In genomic region chr18:63218472-63218871, GRCh38 we compare ENCODE assay signal across 18 cellular contexts.
DNase-seq lines count a peak whose midpoint lies in the region; ATAC-seq, FAIRE-seq and TF ChIP-seq lines count a peak whose summit lies in the region.
"Had no signal": no experiment of that assay in that cellular context is flagged by ENCODE, and none has a peak within 500 bp of the region (broad histone marks: within the 10 kb centered on the region; RNA-seq: fewer than 3 reads in every experiment).

No MANE protein-coding gene starts in this region.

- H3K27me3 Mint-ChIP-seq in T-helper 2 cell treated with Interferon-gamma antibody and Interleukin-4, amounts not matched to agents 5 μg/mL and 100 μg/mL, for 36 hours (ENCODE audit: low read depth) = no peaks in the 10 kb centered on the region
- H3K27me3 Mint-ChIP-seq in activated naive CD8-positive, alpha-beta T cell treated with anti-CD3 and anti-CD28 coated beads, Interleukin-2, amount 10 ng/mL, durations not matched to agents 7 days and 5 days = no peaks in the 10 kb centered on the region

- no peak for ATAC-seq in activated naive CD8-positive, alpha-beta T cell treated with anti-CD3 and anti-CD28 coated beads, Interleukin-2, amount 10 ng/mL, durations not matched to agents 7 days and 5 days (ENCODE audit: low read depth)
- ATAC-seq in omental fat pad (ENCODE audit: low FRiP score) = peak; percentile 51
- ATAC-seq in GM19328 (IDR thresholded peaks at IDR 0.05; ENCODE audit: unreplicated experiment) = no peak
- ATAC-seq: GM23338 had no signal

- DNase-seq in T-helper 2 cell treated with Interferon-gamma antibody and Interleukin-4, amounts not matched to agents 5 μg/mL and 100 μg/mL, for 36 hours (ENCODE audit: low spot score) = no peak
- DNase-seq in T-helper 2 cell (no peak), GM18507 (ENCODE audit: extremely low spot score, insufficient read length, low read depth) (no peak), omental fat pad (ENCODE audit: low spot score) (no peak), EL (no peak), ecto neural progenitor cell (ENCODE audit: low spot score) (no peak)
- DNase-seq in activated naive CD8-positive, alpha-beta T cell treated with anti-CD3 and anti-CD28 coated beads, Interleukin-2, amount 10 ng/mL, durations not matched to agents 7 days and 5 days = no peak
- DNase-seq: activated CD8-positive, alpha-beta memory T cell treated with anti-CD3 and anti-CD28 coated beads, Interleukin-2, amount 50 U/mL, for 48 hours; esophagus squamous epithelium; heart right ventricle; NK-92 treated with Interleukin-12 subunit alpha and Interleukin-12 subunit beta, amount 100 ng/mL, for 24 hours; psoas muscle; SHP77 treated with DMSO at 0.1 percent for 48 hours; transverse colon had no signal

- H3K4me3 Mint-ChIP-seq in T-helper 2 cell treated with Interferon-gamma antibody and Interleukin-4, amounts not matched to agents 5 μg/mL and 100 μg/mL, for 36 hours = peak overlapping the region; percentile 83
- peak overlapping the region; percentile 77 for H3K4me3 Mint-ChIP-seq in activated naive CD8-positive, alpha-beta T cell treated with anti-CD3 and anti-CD28 coated beads, Interleukin-2, amount 10 ng/mL, durations not matched to agents 7 days and 5 days
- H3K4me3 Mint-ChIP-seq: GM23338 had no signal

- H3K9me3 Mint-ChIP-seq in T-helper 2 cell treated with Interferon-gamma antibody and Interleukin-4, amounts not matched to agents 5 μg/mL and 100 μg/mL, for 36 hours = peaks cover 16% of the 10 kb centered on the region
- H3K9me3 Mint-ChIP-seq in activated naive CD8-positive, alpha-beta T cell treated with anti-CD3 and anti-CD28 coated beads, Interleukin-2, amount 10 ng/mL, durations not matched to agents 7 days and 5 days = peaks cover 5% of the 10 kb centered on the region

- POLR2A ChIA-PET in activated naive CD8-positive, alpha-beta T cell treated with anti-CD3 and anti-CD28 coated beads, Interleukin-2, amount 10 ng/mL, durations not matched to agents 7 days and 5 days (lab: Charles Lee) = interaction anchor here (0.8 kb wide), 1 partner anchor 14 kb away, joined by 4 read pairs; no protein-coding TSS in a partner anchor

- TF ChIP-seq CTCF in omental fat pad (IDR thresholded peaks at IDR 0.05) = no peak

- FAIRE-seq in GM18507 (lab: Jason Lieb, UNC) = peak; percentile 65
- FAIRE-seq: astrocyte, TTC549 had no signal

- H3K4me1 Mint-ChIP-seq in T-helper 2 cell treated with Interferon-gamma antibody and Interleukin-4, amounts not matched to agents 5 μg/mL and 100 μg/mL, for 36 hours (ENCODE audit: low read depth) = peaks cover 74% of the 10 kb centered on the region
- peaks cover 78% of the 10 kb centered on the region for H3K4me1 Mint-ChIP-seq in activated naive CD8-positive, alpha-beta T cell treated with anti-CD3 and anti-CD28 coated beads, Interleukin-2, amount 10 ng/mL, durations not matched to agents 7 days and 5 days

- peaks cover 77% of the 10 kb centered on the region for H3K36me3 Mint-ChIP-seq in T-helper 2 cell treated with Interferon-gamma antibody and Interleukin-4, amounts not matched to agents 5 μg/mL and 100 μg/mL, for 36 hours (ENCODE audit: low read depth)
- peaks cover 70% of the 10 kb centered on the region for H3K36me3 Mint-ChIP-seq in activated naive CD8-positive, alpha-beta T cell treated with anti-CD3 and anti-CD28 coated beads, Interleukin-2, amount 10 ng/mL, durations not matched to agents 7 days and 5 days

- H3K27ac Mint-ChIP-seq in T-helper 2 cell treated with Interferon-gamma antibody and Interleukin-4, amounts not matched to agents 5 μg/mL and 100 μg/mL, for 36 hours = peak overlapping the region; percentile 94
- H3K27ac Mint-ChIP-seq in activated naive CD8-positive, alpha-beta T cell treated with anti-CD3 and anti-CD28 coated beads, Interleukin-2, amount 10 ng/mL, durations not matched to agents 7 days and 5 days = peak overlapping the region; percentile 86
- H3K27ac Mint-ChIP-seq: GM23338 had no signal
